17 cellular contexts compared by ENCODE assay signal in the genomic region with DNA sequence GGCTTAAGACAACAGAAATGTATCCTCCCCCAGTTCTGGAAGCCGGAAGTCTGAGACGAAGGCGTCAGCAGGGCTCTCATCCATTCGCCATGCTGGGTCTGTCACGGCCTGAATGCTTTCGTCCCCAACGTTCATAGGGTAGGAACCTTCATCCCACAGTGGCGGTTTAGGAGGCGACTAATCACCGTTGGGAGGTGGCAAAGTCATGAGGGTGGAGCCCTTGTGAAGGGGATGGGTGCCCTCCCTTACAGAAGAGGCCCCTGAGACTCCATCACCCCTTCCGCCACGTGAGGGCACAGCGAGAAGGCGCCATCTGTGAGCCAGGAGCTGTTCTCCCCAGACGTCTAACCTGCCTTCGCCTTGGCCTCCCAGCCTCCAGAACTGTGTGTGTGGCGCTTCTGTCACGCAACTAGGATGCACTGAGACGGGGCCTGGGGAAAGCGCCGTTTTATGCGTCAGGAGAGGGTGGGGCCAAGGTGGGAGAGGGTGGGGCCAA.
DNase-seq lines count a peak whose midpoint lies in the region; ATAC-seq and TF ChIP-seq lines count a peak whose summit lies in the region.
"Had no signal": no experiment of that assay in that cellular context is flagged by ENCODE, and none has a peak within 500 bp of the region (broad histone marks: within the 10 kb centered on the region; RNA-seq: fewer than 3 reads in every experiment).

No MANE protein-coding gene starts in this region.

- H3K4me3 Mint-ChIP-seq in glutamatergic neuron (ENCODE audit: unreplicated experiment) (no peak overlapping the region), osteocyte (ENCODE audit: unreplicated experiment) (no peak overlapping the region)
- no peak overlapping the region for H3K4me3 Mint-ChIP-seq in activated CD8-positive, alpha-beta T cell treated with anti-CD3 and anti-CD28 coated beads, Interleukin-2, amount 10 ng/mL, durations not matched to agents 7 days and 5 days
- H3K4me3 Mint-ChIP-seq: activated naive CD4-positive, alpha-beta T cell treated with anti-CD3 and anti-CD28 coated beads, Interleukin-2, amount 50 U/mL, for 24 hours; B cell had no signal

- H3K36me3 Mint-ChIP-seq in glutamatergic neuron (ENCODE audit: unreplicated experiment): no peaks in the 10 kb centered on the region
- no peaks in the 10 kb centered on the region for H3K36me3 Mint-ChIP-seq in osteocyte (ENCODE audit: unreplicated experiment)
- H3K36me3 Mint-ChIP-seq in activated CD8-positive, alpha-beta T cell treated with anti-CD3 and anti-CD28 coated beads, Interleukin-2, amount 10 ng/mL, durations not matched to agents 7 days and 5 days (ENCODE audit: low read depth): no peaks in the 10 kb centered on the region
- H3K36me3 Mint-ChIP-seq: activated naive CD4-positive, alpha-beta T cell treated with anti-CD3 and anti-CD28 coated beads, Interleukin-2, amount 50 U/mL, for 24 hours had no signal

- TF ChIP-seq CTCF in glutamatergic neuron (IDR thresholded peaks at IDR 0.05; ENCODE audit: partially characterized antibody, unreplicated experiment): no peak
- no peak for TF ChIP-seq CTCF in osteocyte (IDR thresholded peaks at IDR 0.05)

- H3K27me3 Mint-ChIP-seq in glutamatergic neuron (ENCODE audit: unreplicated experiment) (peaks cover 15% of the 10 kb centered on the region), osteocyte (ENCODE audit: unreplicated experiment) (no peaks in the 10 kb centered on the region)
- H3K27me3 Mint-ChIP-seq in activated CD8-positive, alpha-beta T cell treated with anti-CD3 and anti-CD28 coated beads, Interleukin-2, amount 10 ng/mL, durations not matched to agents 7 days and 5 days (ENCODE audit: low read depth): no peaks in the 10 kb centered on the region

- peaks cover 11% of the 10 kb centered on the region for H3K9me3 Mint-ChIP-seq in glutamatergic neuron (ENCODE audit: unreplicated experiment)
- no peaks in the 10 kb centered on the region for H3K9me3 Mint-ChIP-seq in osteocyte (ENCODE audit: unreplicated experiment)
- H3K9me3 Mint-ChIP-seq in activated CD8-positive, alpha-beta T cell treated with anti-CD3 and anti-CD28 coated beads, Interleukin-2, amount 10 ng/mL, durations not matched to agents 7 days and 5 days (ENCODE audit: insufficient read depth): no peaks in the 10 kb centered on the region
- H3K9me3 Mint-ChIP-seq: activated naive CD4-positive, alpha-beta T cell treated with anti-CD3 and anti-CD28 coated beads, Interleukin-2, amount 50 U/mL, for 24 hours had no signal

- DNase-seq in cardiac septum (ENCODE audit: low spot score) (peak; percentile 71), Right ventricle myocardium superior (no peak), glutamatergic neuron (no peak), osteocyte (ENCODE audit: extremely low spot score, unreplicated experiment) (peak; percentile 71), SKM-1 treated with dmso at 0.1 percent for 144 hours (lab: John Stamatoyannopoulos, UW; ENCODE audit: unreplicated experiment) (no peak), superior temporal gyrus (ENCODE audit: extremely low spot score) (no peak), LoVo (ENCODE audit: low spot score) (no peak)
- no peak for DNase-seq in activated CD8-positive, alpha-beta T cell treated with anti-CD3 and anti-CD28 coated beads, Interleukin-2, amount 10 ng/mL, durations not matched to agents 7 days and 5 days
- DNase-seq: 8988T; activated CD4-positive, alpha-beta T cell treated with anti-CD3 and anti-CD28 coated beads for 48 hours; effector CD4-positive, alpha-beta T cell; NCI-H1092 treated with DMSO at 0.1 percent for 48 hours; NCI-H2081; NCI-H446; T-helper 2 cell had no signal

- POLR2A ChIA-PET in activated CD8-positive, alpha-beta T cell treated with anti-CD3 and anti-CD28 coated beads, Interleukin-2, amount 10 ng/mL, durations not matched to agents 7 days and 5 days (lab: Charles Lee): no interaction called here

- CTCF ChIA-PET in activated CD8-positive, alpha-beta T cell treated with anti-CD3 and anti-CD28 coated beads, Interleukin-2, amount 10 ng/mL, durations not matched to agents 7 days and 5 days (lab: Charles Lee): no interaction called here

- ATAC-seq in Right ventricle myocardium superior (ENCODE audit: poor library complexity): no peak
- no peak for ATAC-seq in activated CD8-positive, alpha-beta T cell treated with anti-CD3 and anti-CD28 coated beads, Interleukin-2, amount 10 ng/mL, durations not matched to agents 7 days and 5 days

- H3K4me1 Mint-ChIP-seq in glutamatergic neuron (ENCODE audit: low read depth, unreplicated experiment) (peaks cover 29% of the 10 kb centered on the region), osteocyte (ENCODE audit: unreplicated experiment) (peaks cover 67% of the 10 kb centered on the region)
- H3K4me1 Mint-ChIP-seq in activated CD8-positive, alpha-beta T cell treated with anti-CD3 and anti-CD28 coated beads, Interleukin-2, amount 10 ng/mL, durations not matched to agents 7 days and 5 days (ENCODE audit: low read depth): no peaks in the 10 kb centered on the region
- H3K4me1 Mint-ChIP-seq: activated naive CD4-positive, alpha-beta T cell treated with anti-CD3 and anti-CD28 coated beads, Interleukin-2, amount 50 U/mL, for 24 hours; B cell had no signal

- intact Hi-C loops in cardiac septum (cut with DNase I) (no loop called here), Right ventricle myocardium superior (cut with DNase I) (no loop called here)

- H3K27ac Mint-ChIP-seq in glutamatergic neuron (ENCODE audit: unreplicated experiment) (peak overlapping the region; percentile 70), osteocyte (ENCODE audit: unreplicated experiment) (no peak overlapping the region)
- H3K27ac Mint-ChIP-seq in activated CD8-positive, alpha-beta T cell treated with anti-CD3 and anti-CD28 coated beads, Interleukin-2, amount 10 ng/mL, durations not matched to agents 7 days and 5 days: no peak overlapping the region
- H3K27ac Mint-ChIP-seq: activated naive CD4-positive, alpha-beta T cell treated with anti-CD3 and anti-CD28 coated beads, Interleukin-2, amount 50 U/mL, for 24 hours; B cell had no signal

Comparison
In these comparisons a context has a peak if more than half of its experiments do, and no peak if none do; other contexts are left out.
1. DNase-seq: peak in cardiac septum (single experiment) and osteocyte (single experiment); none in Right ventricle myocardium superior (single experiment), glutamatergic neuron (single experiment), SKM-1 treated with dmso at 0.1 percent for 144 hours (single experiment), activated CD8-positive, alpha-beta T cell treated with anti-CD3 and anti-CD28 coated beads, Interleukin-2, amount 10 ng/mL, durations not matched to agents 7 days and 5 days (single experiment), superior temporal gyrus (single experiment) and LoVo (single experiment).